Comparison of ENCODE assay signal across 8 cellular contexts in genomic region chr11:128848815-128849455, GRCh38. TPM values are rescaled to one million over a fixed set of nuclear protein-coding genes. Genes with fewer than 3 reads are reported as not detected.
DNase-seq lines count a peak whose midpoint lies in the region; ATAC-seq and TF ChIP-seq lines count a peak whose summit lies in the region.

No MANE protein-coding gene starts in this region.

- TF ChIP-seq CTCF in AG09319 (IDR thresholded peaks at IDR 0.05; ENCODE audit: low read depth, low read length): peak; percentile 49

- intact Hi-C loops in left cardiac atrium (cut with DNase I): no loop called here

- ATAC-seq in GM18909 (IDR thresholded peaks at IDR 0.05; ENCODE audit: poor library complexity, unreplicated experiment) (peak; percentile 94), HG03108 (IDR thresholded peaks at IDR 0.05; ENCODE audit: unreplicated experiment) (peak; percentile 72), left cardiac atrium (peak in 1 of 2 donors; percentile 49)

- DNase-seq in AG09319 (ENCODE audit: extremely low read depth, low read depth): no peak
- DNase-seq in RKO (ENCODE audit: low spot score): peak; percentile 18
- peak; percentile 52 for DNase-seq in activated T-helper 9 cell treated with anti-CD3 and anti-CD28 coated beads, Interleukin-2, amount 50 U/mL, for 16 hours (ENCODE audit: low read depth)
- peak; percentile 70 for DNase-seq in left cardiac atrium
- DNase-seq in stimulated activated CD4-positive, alpha-beta T cell treated with anti-CD3 and anti-CD28 coated beads, Interleukin-2, amount 100 ng/mL, for 24 hours: peak; percentile 73 to 78
- no peak for DNase-seq in HK-2 (ENCODE audit: unreplicated experiment)

RNA-seq across cellular contexts. Expression of gene KCNJ1, which starts 18.2 kb away (rescaled TPM):
- not detected for total RNA-seq in left cardiac atrium

RNA-seq across cellular contexts. Expression of gene KCNJ5, which starts 42.2 kb away (rescaled TPM):
- total RNA-seq in left cardiac atrium: 10 to 100 TPM in 1 of 2 donors, 1 to 10 TPM in 1; 6.1 to 15.6 TPM

Comparison
In these comparisons a context has a peak if more than half of its experiments do, and no peak if none do; other contexts are left out.
1. DNase-seq: peak in RKO (single experiment), activated T-helper 9 cell treated with anti-CD3 and anti-CD28 coated beads, Interleukin-2, amount 50 U/mL, for 16 hours (single experiment), left cardiac atrium (single experiment) and stimulated activated CD4-positive, alpha-beta T cell treated with anti-CD3 and anti-CD28 coated beads, Interleukin-2, amount 100 ng/mL, for 24 hours (2 of 2); none in AG09319 (single experiment) and HK-2 (single experiment).